20 cellular contexts compared by ENCODE assay signal in the genomic region with DNA sequence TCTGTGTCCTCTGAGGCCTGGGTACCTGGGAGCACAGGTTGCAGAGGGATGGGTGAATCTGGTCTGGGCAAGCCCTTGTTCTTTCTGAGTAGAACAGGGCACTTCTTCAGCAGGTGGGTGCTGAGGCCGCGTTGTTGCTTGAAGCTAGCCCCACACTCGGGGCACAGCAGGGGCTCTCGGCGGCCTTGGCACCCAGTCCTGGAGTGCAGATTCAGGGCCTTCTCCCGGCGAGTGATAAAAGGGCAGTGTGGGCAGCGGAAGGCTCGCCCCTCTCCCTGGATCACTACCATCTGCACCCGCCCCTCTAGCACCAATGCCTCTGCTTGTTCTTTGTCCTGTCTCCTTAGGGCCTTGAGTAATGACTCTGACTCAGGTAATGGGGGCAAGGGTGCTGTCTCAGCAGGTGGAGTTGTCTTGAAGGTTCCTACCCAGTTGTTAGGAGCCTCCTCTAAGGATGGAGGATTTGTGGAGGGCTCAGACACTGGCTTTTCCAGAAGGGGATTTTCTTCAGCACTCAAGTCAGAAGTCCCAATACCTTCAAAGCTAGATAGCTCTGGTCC. TPM values are rescaled to one million over a fixed set of nuclear protein-coding genes. Genes with fewer than 3 reads are reported as not detected.
A peak's percentile ranks its signal among the peaks of the same experiment; 100 is the strongest.
DNase-seq lines count a peak whose midpoint lies in the region; ATAC-seq, FAIRE-seq and TF ChIP-seq lines count a peak whose summit lies in the region.
"Had no signal": no experiment of that assay in that cellular context is flagged by ENCODE, and none has a peak within 500 bp of the region (broad histone marks: within the 10 kb centered on the region; RNA-seq: fewer than 3 reads in every experiment).

No MANE protein-coding gene starts in this region.

- no peaks in the 10 kb centered on the region for H3K4me1 Mint-ChIP-seq in MCF 10A (ENCODE audit: insufficient read depth, unreplicated experiment)
- peaks cover 7 to 25% of the 10 kb centered on the region in 2 donors for H3K4me1 Mint-ChIP-seq in stimulated activated naive B cell treated with anti-CD40 and anti-IgM and Interleukin-4, amounts not matched to agents 10 μg/mL and 1 μg/mL and 100 μg/mL, for 72 hours
- peaks cover 10% of the 10 kb centered on the region for H3K4me1 Mint-ChIP-seq in activated T-cell treated with anti-CD3 and anti-CD28 coated beads, Interleukin-2, amount 50 U/mL, for 24 hours (ENCODE audit: low read depth)

- no peak overlapping the region for H3K4me3 Mint-ChIP-seq in MCF 10A (ENCODE audit: unreplicated experiment)
- no peak overlapping the region for H3K4me3 Mint-ChIP-seq in stimulated activated naive B cell treated with anti-CD40 and anti-IgM and Interleukin-4, amounts not matched to agents 10 μg/mL and 1 μg/mL and 100 μg/mL, for 72 hours
- no peak overlapping the region for H3K4me3 Mint-ChIP-seq in activated T-cell treated with anti-CD3 and anti-CD28 coated beads, Interleukin-2, amount 50 U/mL, for 24 hours
- H3K4me3 Mint-ChIP-seq: CD4-positive, alpha-beta memory T cell had no signal

- H3K27ac ChIP-seq in breast epithelium (no peak overlapping the region), kidney (ENCODE audit: low read depth in 2 of 2, low read length in 2 of 2) (peak overlapping the region; percentile 75 to 85)
- H3K27ac ChIP-seq: BLaER1 treated with 17β-estradiol and CSF1 and Interleukin-3, amounts not matched to agents 10 nM and 100 nM; Peyer's patch had no signal

- H3K27ac Mint-ChIP-seq in MCF 10A (ENCODE audit: low read depth, unreplicated experiment): peak overlapping the region; percentile 7
- peak overlapping the region; percentile 77 for H3K27ac Mint-ChIP-seq in stimulated activated naive B cell treated with anti-CD40 and anti-IgM and Interleukin-4, amounts not matched to agents 10 μg/mL and 1 μg/mL and 100 μg/mL, for 72 hours
- no peak overlapping the region for H3K27ac Mint-ChIP-seq in activated T-cell treated with anti-CD3 and anti-CD28 coated beads, Interleukin-2, amount 50 U/mL, for 24 hours

- TF ChIP-seq CTCF in MCF 10A (IDR thresholded peaks at IDR 0.05; ENCODE audit: unreplicated experiment) (no peak), breast epithelium (IDR thresholded peaks at IDR 0.05) (no peak), bronchial epithelial cell (IDR thresholded peaks at IDR 0.05; ENCODE audit: insufficient read depth, low read length, severe bottlenecking) (no peak), kidney (IDR thresholded peaks at IDR 0.05; ENCODE audit: borderline replicate concordance, extremely low read depth, insufficient read depth) (no peak)

- ATAC-seq in stimulated activated naive B cell treated with anti-CD40 and anti-IgM and Interleukin-4, amounts not matched to agents 10 μg/mL and 1 μg/mL and 100 μg/mL, for 72 hours (replicated peaks): no peak
- no peak for ATAC-seq in GM18505 (IDR thresholded peaks at IDR 0.05; ENCODE audit: unreplicated experiment)

- no peak for FAIRE-seq in bronchial epithelial cell (lab: Jason Lieb, UNC)
- FAIRE-seq in kidney (lab: Jason Lieb, UNC): no peak
- FAIRE-seq: GM12892, GM18507 had no signal

- BruUV-seq in MCF 10A (replicated peaks; lab: Mats Ljungman, UMichigan): TSS peak; percentile 12

- DNase-seq in MCF 10A (ENCODE audit: unreplicated experiment) (no peak), breast epithelium (ENCODE audit: low spot score in 2 of 2) (no peak), bronchial epithelial cell (ENCODE audit: low read depth) (peak; percentile 56), kidney (no peak), NCI-H2029 treated with DMSO at 0.1 percent for 48 hours (lab: John Stamatoyannopoulos, UW) (no peak)
- DNase-seq in stimulated activated naive B cell treated with anti-CD40 and anti-IgM and Interleukin-4, amounts not matched to agents 10 μg/mL and 1 μg/mL and 100 μg/mL, for 72 hours: no peak
- DNase-seq in activated T-cell treated with anti-CD3 and anti-CD28 coated beads, Interleukin-2, amount 50 U/mL, for 24 hours: no peak
- DNase-seq: 8988T; CD4-positive, alpha-beta memory T cell; DMS153; Karpas-422; NCI-H187; NCI-H2107; NCI-H446 treated with DMSO at 0.1 percent for 48 hours; NCI-H526 treated with DMSO at 0.1 percent for 48 hours; Peyer's patch had no signal

- H3K36me3 ChIP-seq in breast epithelium (peaks cover 18% of the 10 kb centered on the region), bronchial epithelial cell (ENCODE audit: control insufficient read depth, insufficient read depth, low read length) (peaks cover 50% of the 10 kb centered on the region), kidney (ENCODE audit: control insufficient read depth in 1 of 2, insufficient read depth in 2 of 2, low read length in 2 of 2) (peaks cover 21 to 38% of the 10 kb centered on the region in 2 donors)

- H3K9me3 Mint-ChIP-seq in MCF 10A (ENCODE audit: unreplicated experiment): no peaks in the 10 kb centered on the region
- no peaks in the 10 kb centered on the region for H3K9me3 Mint-ChIP-seq in stimulated activated naive B cell treated with anti-CD40 and anti-IgM and Interleukin-4, amounts not matched to agents 10 μg/mL and 1 μg/mL and 100 μg/mL, for 72 hours
- no peaks in the 10 kb centered on the region for H3K9me3 Mint-ChIP-seq in activated T-cell treated with anti-CD3 and anti-CD28 coated beads, Interleukin-2, amount 50 U/mL, for 24 hours
- H3K9me3 Mint-ChIP-seq: CD4-positive, alpha-beta memory T cell had no signal

- no peak overlapping the region for H3K9ac ChIP-seq in kidney (ENCODE audit: low read length in 2 of 2)
- H3K9ac ChIP-seq: BLaER1 treated with 17β-estradiol and CSF1 and Interleukin-3, amounts not matched to agents 10 nM and 100 nM had no signal

- H3K4me3 ChIP-seq in breast epithelium: no peak overlapping the region
- no peak overlapping the region for H3K4me3 ChIP-seq in bronchial epithelial cell (ENCODE audit: low read depth, low read length)
- no peak overlapping the region for H3K4me3 ChIP-seq in kidney (ENCODE audit: low read length in 2 of 2)
- H3K4me3 ChIP-seq: BLaER1 treated with 17β-estradiol and CSF1 and Interleukin-3, amounts not matched to agents 10 nM and 100 nM; Peyer's patch had no signal

- H3K27me3 ChIP-seq in breast epithelium (no peaks in the 10 kb centered on the region), bronchial epithelial cell (ENCODE audit: control insufficient read depth, insufficient read depth, low read length) (no peaks in the 10 kb centered on the region)
- H3K27me3 ChIP-seq: BLaER1 treated with 17β-estradiol and CSF1 and Interleukin-3, amounts not matched to agents 10 nM and 100 nM; Peyer's patch had no signal

- CTCF ChIA-PET in MCF 10A (lab: Yijun Ruan, JAX): interaction anchor here (0.9 to 2.0 kb wide), 4 partner anchors 15 to 104 kb away, joined by 3 to 6 read pairs (median 4); partner anchors contain the start of genes BCS1L and ZNF142

- intact Hi-C loops in MCF 10A (cut with micrococcal nuclease) (no loop called here), breast epithelium (cut with DNase I; ENCODE audit: low total_unique reads) (no loop called here), kidney (cut with DNase I) (no loop called here)

- H3K9me3 ChIP-seq in breast epithelium: no peaks in the 10 kb centered on the region
- H3K9me3 ChIP-seq in kidney (ENCODE audit: control insufficient read depth in 1 of 2, low read length in 2 of 2): no peaks in the 10 kb centered on the region
- H3K9me3 ChIP-seq: BLaER1 treated with 17β-estradiol and CSF1 and Interleukin-3, amounts not matched to agents 10 nM and 100 nM; Peyer's patch had no signal

- POLR2A ChIA-PET in MCF 10A (lab: Yijun Ruan, JAX): no interaction called here

- no peaks in the 10 kb centered on the region for H3K27me3 Mint-ChIP-seq in MCF 10A (ENCODE audit: insufficient read depth, unreplicated experiment)
- no peaks in the 10 kb centered on the region for H3K27me3 Mint-ChIP-seq in stimulated activated naive B cell treated with anti-CD40 and anti-IgM and Interleukin-4, amounts not matched to agents 10 μg/mL and 1 μg/mL and 100 μg/mL, for 72 hours
- no peaks in the 10 kb centered on the region for H3K27me3 Mint-ChIP-seq in activated T-cell treated with anti-CD3 and anti-CD28 coated beads, Interleukin-2, amount 50 U/mL, for 24 hours
- H3K27me3 Mint-ChIP-seq: CD4-positive, alpha-beta memory T cell had no signal

- H3K4me1 ChIP-seq in breast epithelium (no peaks in the 10 kb centered on the region), kidney (ENCODE audit: control insufficient read depth in 1 of 2, insufficient read depth in 1 of 2, low read depth in 1 of 2, low read length in 2 of 2) (peaks cover 9 to 20% of the 10 kb centered on the region in 2 donors)
- H3K4me1 ChIP-seq: Peyer's patch had no signal

- TF ChIP-seq POLR2A in breast epithelium (IDR thresholded peaks at IDR 0.05) (no peak), GM18505 (IDR thresholded peaks at IDR 0.05; ENCODE audit: borderline replicate concordance, extremely low read depth, insufficient read depth, insufficient read length) (no peak)

- peaks cover 80% of the 10 kb centered on the region for H3K36me3 Mint-ChIP-seq in MCF 10A (ENCODE audit: insufficient read depth, unreplicated experiment)
- peaks cover 37 to 50% of the 10 kb centered on the region in 2 donors for H3K36me3 Mint-ChIP-seq in stimulated activated naive B cell treated with anti-CD40 and anti-IgM and Interleukin-4, amounts not matched to agents 10 μg/mL and 1 μg/mL and 100 μg/mL, for 72 hours
- H3K36me3 Mint-ChIP-seq in activated T-cell treated with anti-CD3 and anti-CD28 coated beads, Interleukin-2, amount 50 U/mL, for 24 hours (ENCODE audit: low read depth): peaks cover 96% of the 10 kb centered on the region

RNA-seq across cellular contexts. Expression of gene ZNF142, which starts 15.6 kb away (rescaled TPM):
- 33.7 and 37.8 TPM in 2 replicates for total RNA-seq in MCF 10A (2022)
- total RNA-seq in breast epithelium: 10 to 100 TPM; 12.0 to 16.0 (median 15.4) TPM
- total RNA-seq in bronchial epithelial cell: 4.2 and 4.7 TPM in 2 replicates
- total RNA-seq in kidney: 33.6 TPM
- 3.7 TPM for polyA plus RNA-seq in kidney (ENCODE audit: insufficient read depth, low read depth, low replicate concordance)

RNA-seq across cellular contexts. Expression of gene BCS1L, which starts 15.7 kb away (rescaled TPM):
- total RNA-seq in MCF 10A (2022) (71.1 and 96.0 TPM in 2 replicates), breast epithelium (10 to 100 TPM; 26.4 to 35.4 (median 32.4) TPM), bronchial epithelial cell (47.6 and 61.3 TPM in 2 replicates), kidney (43.3 TPM)
- 40.7 TPM for polyA plus RNA-seq in kidney (ENCODE audit: insufficient read depth, low read depth, low replicate concordance)

RNA-seq across cellular contexts. Expression of gene RNF25, which starts 28.0 kb away (rescaled TPM):
- total RNA-seq in MCF 10A (2022) (58.9 and 60.8 TPM in 2 replicates), breast epithelium (10 to 100 TPM; 22.7 to 25.9 (median 23.0) TPM), bronchial epithelial cell (32.1 and 51.2 TPM in 2 replicates), kidney (30.2 TPM)
- polyA plus RNA-seq in kidney (ENCODE audit: insufficient read depth, low read depth, low replicate concordance): 27.8 TPM

RNA-seq across cellular contexts. Expression of gene STK36, which starts 28.1 kb away (rescaled TPM):
- total RNA-seq in MCF 10A (2022) (20.7 and 35.1 TPM in 2 replicates), breast epithelium (10 to 100 TPM; 22.2 to 78.0 (median 35.7) TPM), bronchial epithelial cell (5.8 and 8.6 TPM in 2 replicates), kidney (53.7 TPM)
- 18.5 TPM for polyA plus RNA-seq in kidney (ENCODE audit: insufficient read depth, low read depth, low replicate concordance)

RNA-seq across cellular contexts. Expression of gene PLCD4, which starts 36.1 kb away (rescaled TPM):
- 0.40 and 0.86 TPM in 2 replicates for total RNA-seq in MCF 10A (2022)
- 1 to 10 TPM; 1.8 to 8.0 (median 2.6) TPM for total RNA-seq in breast epithelium
- total RNA-seq in bronchial epithelial cell: 0.53 and 1.2 TPM in 2 replicates
- 11.0 TPM for total RNA-seq in kidney
- 30.4 TPM for polyA plus RNA-seq in kidney (ENCODE audit: insufficient read depth, low read depth, low replicate concordance)

Comparison
In these comparisons a context has a peak if more than half of its experiments do, and no peak if none do; other contexts are left out.
1. H3K27ac ChIP-seq: peak in kidney (2 of 2); none in breast epithelium (0 of 2).